8 cellular contexts compared by ENCODE assay signal in the genomic region with DNA sequence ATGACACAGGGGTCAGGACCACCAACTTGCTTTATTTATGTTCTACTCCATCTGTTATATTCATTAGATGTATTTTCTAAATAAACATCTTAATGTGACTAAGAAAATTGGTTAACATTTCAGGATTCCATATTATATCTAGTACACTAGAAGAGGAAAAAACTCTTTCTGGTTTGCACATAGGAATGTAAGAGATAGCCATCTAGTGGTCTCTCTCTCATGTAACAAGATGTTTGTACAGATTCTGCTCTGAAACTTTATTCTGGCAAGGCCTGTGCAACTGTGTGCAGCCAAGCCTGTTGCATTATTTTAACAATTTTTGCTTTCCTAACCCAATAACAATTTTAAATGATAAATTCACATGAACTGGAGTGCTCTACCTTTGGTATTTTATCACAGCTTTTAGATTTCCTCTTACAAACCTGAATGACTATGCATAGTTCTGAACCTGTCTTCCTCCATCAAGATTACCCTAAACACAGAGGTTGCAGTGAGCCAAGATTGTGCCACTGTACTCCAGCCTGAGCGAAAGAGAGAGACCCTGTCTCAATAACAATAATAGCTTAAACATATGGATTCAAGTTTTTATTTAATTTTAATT.
DNase-seq lines count a peak whose midpoint lies in the region; ATAC-seq and TF ChIP-seq lines count a peak whose summit lies in the region.

No MANE protein-coding gene starts in this region.

- H3K4me2 ChIP-seq in Loucy (ENCODE audit: low read depth, low read length, poor library complexity, severe bottlenecking) = no peak overlapping the region

- CTCF ChIA-PET in A673 (lab: Charles Lee) = no interaction called here

- no peak overlapping the region for H2AFZ ChIP-seq in Loucy (ENCODE audit: low read length)

- no peaks in the 10 kb centered on the region for H3K79me2 ChIP-seq in Loucy (ENCODE audit: insufficient read depth, low read length)

- intact Hi-C loops in A673 (cut with micrococcal nuclease; ENCODE audit: unreplicated experiment) = loop anchor here (2.0 to 5.0 kb wide), 4 partner anchors 174 to 389 kb away; no protein-coding TSS in a partner anchor

- peak; percentile 70 for TF ChIP-seq CTCF in A673 (conservative IDR thresholded peaks at IDR 0.05; ENCODE audit: low read depth, low read length)
- peak; percentile 54 for TF ChIP-seq CTCF in Loucy (conservative IDR thresholded peaks at IDR 0.05; ENCODE audit: low read length)
- peak; percentile 66 for TF ChIP-seq CTCF in choroid plexus epithelial cell (conservative IDR thresholded peaks at IDR 0.05; ENCODE audit: low read depth, low read length)

- H3K27me3 ChIP-seq in A673 (replicated peaks; ENCODE audit: insufficient read depth, low read depth, low read length, poor library complexity) (no peaks in the 10 kb centered on the region), Loucy (ENCODE audit: insufficient read depth, low read length, poor library complexity, severe bottlenecking) (no peaks in the 10 kb centered on the region)

- H3K27ac ChIP-seq in A673 (ENCODE audit: low read depth, low read length, poor library complexity, severe bottlenecking) = no peak overlapping the region

- no TSS peak for BruUV-seq in A673 (replicated peaks; lab: Mats Ljungman, UMichigan)

- no peaks in the 10 kb centered on the region for H3K9me2 ChIP-seq in Loucy (replicated peaks; ENCODE audit: low read depth, low read length)

- POLR2A ChIA-PET in A673 (lab: Charles Lee; ENCODE audit: low non-redundant PET) = no interaction called here

- H3F3A ChIP-seq in Loucy (ENCODE audit: low read depth) = no peaks in the 10 kb centered on the region

- H4K20me1 ChIP-seq in Loucy (ENCODE audit: insufficient read depth, low read length, poor library complexity, severe bottlenecking) = no peaks in the 10 kb centered on the region

- peaks cover 42% of the 10 kb centered on the region for H3K4me1 ChIP-seq in A673 (ENCODE audit: insufficient read depth, low read length, poor library complexity, severe bottlenecking)
- no peaks in the 10 kb centered on the region for H3K4me1 ChIP-seq in Loucy (ENCODE audit: insufficient read depth, low read length, poor library complexity, severe bottlenecking)

- H3K36me3 ChIP-seq in A673 (ENCODE audit: insufficient read depth, low read length, poor library complexity, severe bottlenecking) (peaks cover 3% of the 10 kb centered on the region), Loucy (ENCODE audit: insufficient read depth, low read length) (no peaks in the 10 kb centered on the region)

- ATAC-seq in GM18502 (IDR thresholded peaks at IDR 0.05; ENCODE audit: poor library complexity, unreplicated experiment) (peak; percentile 40), HG03571 (IDR thresholded peaks at IDR 0.05; ENCODE audit: unreplicated experiment) (no peak), GM19452 (IDR thresholded peaks at IDR 0.05; ENCODE audit: unreplicated experiment) (no peak)

- H3K9ac ChIP-seq in Loucy (ENCODE audit: low read depth, low read length, poor library complexity, severe bottlenecking) = no peak overlapping the region

- DNase-seq in A673 (ENCODE audit: low spot score) (peak; percentile 68), choroid plexus epithelial cell (ENCODE audit: low read depth) (peak; percentile 76), myocyte (ENCODE audit: low read depth) (peak; percentile 41)
- DNase-seq in activated CD4-positive, alpha-beta T cell treated with anti-CD3 and anti-CD28 coated beads, Interleukin-2, amount 50 U/mL, for 4 hours = no peak

- H3K9me3 ChIP-seq in A673 (ENCODE audit: low read depth, low read length, poor library complexity, severe bottlenecking) (no peaks in the 10 kb centered on the region), Loucy (ENCODE audit: insufficient read depth, low read depth, low read length) (no peaks in the 10 kb centered on the region)

- H3K4me3 ChIP-seq in A673 (ENCODE audit: low read depth, low read length, poor library complexity, severe bottlenecking) = no peak overlapping the region
- H3K4me3 ChIP-seq in Loucy (ENCODE audit: low read length, poor library complexity, severe bottlenecking) = no peak overlapping the region
- no peak overlapping the region for H3K4me3 ChIP-seq in choroid plexus epithelial cell (ENCODE audit: low read depth, low read length)

Comparison
In these comparisons a context has a peak if more than half of its experiments do, and no peak if none do; other contexts are left out.
1. DNase-seq: peak in A673 (single experiment), choroid plexus epithelial cell (single experiment) and myocyte (single experiment); none in activated CD4-positive, alpha-beta T cell treated with anti-CD3 and anti-CD28 coated beads, Interleukin-2, amount 50 U/mL, for 4 hours (0 of 2).
2. Peak in every context shown above with its lines, with median percentiles within 50 percentile points of each other: CTCF ChIP-seq.